Comparison of ENCODE assay signal across 10 cellular contexts in genomic region chr2:104240984-104241383, GRCh38.
"Had no signal": no experiment of that assay in that cellular context is flagged by ENCODE, and none has a peak within 500 bp of the region (broad histone marks: within the 10 kb centered on the region; RNA-seq: fewer than 3 reads in every experiment).

No MANE protein-coding gene starts in this region.

- H3K27me3 Mint-ChIP-seq: IgD-negative memory B cell had no signal

- H3K4me3 Mint-ChIP-seq: H9, HFFc6, IgD-negative memory B cell had no signal

- H3K4me3 ChIP-seq: GM23248 had no signal

- H2AFZ ChIP-seq: GM23248 had no signal

- FAIRE-seq: H54 had no signal

- H3K27ac Mint-ChIP-seq: H9, HFFc6, IgD-negative memory B cell had no signal

- H3K4me1 Mint-ChIP-seq: H9, IgD-negative memory B cell had no signal

- DNase-seq: GM23248, GOT3, H9, HCEC 1CT, HFFc6, Kasumi-1, KG1 had no signal

- H3K27ac ChIP-seq: GM23248, HL-60 had no signal

- H3K9ac ChIP-seq: GM23248 had no signal
